In the genomic region with DNA sequence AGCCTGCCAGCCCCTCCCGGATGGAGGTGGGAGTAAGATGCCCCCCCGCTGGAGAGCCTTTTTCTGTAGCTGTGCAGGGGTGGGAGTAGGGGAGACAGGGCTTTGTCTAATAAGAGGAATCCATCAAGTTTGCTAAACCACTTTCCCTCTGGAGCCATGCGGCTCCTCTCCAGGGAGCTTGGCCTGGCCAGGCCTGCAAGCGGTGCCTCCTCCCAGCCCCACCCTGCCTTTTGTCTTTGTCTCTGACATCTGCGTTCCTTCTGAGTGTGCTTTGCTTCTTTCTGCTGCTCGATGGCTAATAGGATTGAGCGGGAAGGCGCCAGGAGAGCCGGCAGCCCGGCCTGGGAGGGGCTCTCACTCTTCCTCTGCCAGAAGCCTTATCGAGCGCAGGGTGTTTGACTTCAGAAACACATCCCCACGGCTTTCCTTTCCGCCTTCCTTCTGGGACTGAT, we compare ENCODE assay signal across 14 cellular contexts. TPM values are rescaled to one million over a fixed set of nuclear protein-coding genes. Genes with fewer than 3 reads are reported as not detected.
A peak's percentile ranks its signal among the peaks of the same experiment; 100 is the strongest.
DNase-seq lines count a peak whose midpoint lies in the region; ATAC-seq and TF ChIP-seq lines count a peak whose summit lies in the region.
"Had no signal": no experiment of that assay in that cellular context is flagged by ENCODE, and none has a peak within 500 bp of the region (broad histone marks: within the 10 kb centered on the region; RNA-seq: fewer than 3 reads in every experiment).

No MANE protein-coding gene starts in this region.

- TF ChIP-seq CTCF in WTC11 (IDR thresholded peaks at IDR 0.05): no peak
- no peak for TF ChIP-seq CTCF in sigmoid colon (IDR thresholded peaks at IDR 0.05)

- H3K9me3 Mint-ChIP-seq in WTC11: no peaks in the 10 kb centered on the region

- H3K4me1 Mint-ChIP-seq in WTC11: peaks cover 5% of the 10 kb centered on the region

- no peaks in the 10 kb centered on the region for H3K36me3 Mint-ChIP-seq in WTC11

- intact Hi-C loops in right cardiac atrium (cut with DNase I) (no loop called here), sciatic nerve (cut with DNase I) (no loop called here), sigmoid colon (cut with DNase I) (no loop called here)

- H3K27me3 Mint-ChIP-seq in WTC11 (ENCODE audit: low read depth): no peaks in the 10 kb centered on the region; the same call in 1 of the 2 replicates

- CTCF ChIA-PET in WTC11 (lab: Charles Lee): interaction anchor here (1.0 to 1.3 kb wide), 2 partner anchors 18 to 104 kb away, joined by 3 to 5 read pairs; no protein-coding TSS in a partner anchor

- H3K9me3 ChIP-seq in right cardiac atrium (ENCODE audit: control insufficient read depth, low read length) (no peaks in the 10 kb centered on the region), MG63 (no peaks in the 10 kb centered on the region), sigmoid colon (no peaks in the 10 kb centered on the region)

- DNase-seq in DMS 273 (lab: John Stamatoyannopoulos, UW; ENCODE audit: unreplicated experiment) (peak; percentile 44), DMS 273 treated with DMSO at 0.1 percent for 48 hours (lab: John Stamatoyannopoulos, UW) (no peak), WTC11 (ENCODE audit: low spot score) (no peak), right cardiac atrium (peak; percentile 54 to 84 (median 75)), sciatic nerve (ENCODE audit: low spot score) (no peak), MG63 (no peak), sigmoid colon (no peak)
- DNase-seq: activated CD4-positive, alpha-beta T cell treated with anti-CD3 and anti-CD28 coated beads for 1 hour; amygdala; kidney glomerular epithelial cell; NCI-H1930; PC-3 had no signal

- H3K27ac Mint-ChIP-seq in WTC11: no peak overlapping the region

- no peaks in the 10 kb centered on the region for H3K36me3 ChIP-seq in MG63
- H3K36me3 ChIP-seq in sigmoid colon: no peaks in the 10 kb centered on the region

- H3K4me3 ChIP-seq in right cardiac atrium (ENCODE audit: low read length) (no peak overlapping the region), MG63 (no peak overlapping the region), sigmoid colon (no peak overlapping the region)

- no peak for TF ChIP-seq POLR2A in sigmoid colon (IDR thresholded peaks at IDR 0.05)

- ATAC-seq in WTC11 (peak; percentile 46; the same call in 1 of the 2 replicates), right cardiac atrium (peak; percentile 65 to 78), sciatic nerve (peak; percentile 70), HG03039 (IDR thresholded peaks at IDR 0.05; ENCODE audit: unreplicated experiment) (no peak)
- ATAC-seq: PC-3 had no signal

- H3K27ac ChIP-seq in right cardiac atrium (ENCODE audit: low read length) (no peak overlapping the region), sigmoid colon (peak overlapping the region in 1 of 4 donors; percentile 38)
- H3K27ac ChIP-seq: 22Rv1 had no signal

- no peak overlapping the region for H3K4me3 Mint-ChIP-seq in WTC11

- WGBS in right cardiac atrium: 21% methylated on average over 14 of the region's 14 CpGs
- 21 to 57% methylated on average over 14 of the region's 14 CpGs for WGBS in sigmoid colon, 2 donors

- TF ChIP-seq EP300 in sigmoid colon (IDR thresholded peaks at IDR 0.05): no peak

- POLR2A ChIA-PET in WTC11 (lab: Charles Lee): no interaction called here

- H3K4me1 ChIP-seq in right cardiac atrium (ENCODE audit: control insufficient read depth, insufficient read depth, low read length) (peaks cover 10% of the 10 kb centered on the region), sigmoid colon (peaks cover 0 to 25% (median 16%) of the 10 kb centered on the region in 4 donors)

- H3K27me3 ChIP-seq in right cardiac atrium (ENCODE audit: control insufficient read depth, insufficient read depth) (no peaks in the 10 kb centered on the region), MG63 (no peaks in the 10 kb centered on the region), sigmoid colon (peaks cover 0 to 87% (median 51%) of the 10 kb centered on the region in 3 donors)

TF ChIP-seq in WTC11, 78 proteins besides CTCF, POLR2A, EP300 and RAD21 (continues in another document):
- TF ChIP-seq IRF2 (CRISPR knock-in tag; IDR thresholded peaks at IDR 0.05; ENCODE audit: borderline replicate concordance, low read depth) (no peak), GTF2I (CRISPR knock-in tag; conservative IDR thresholded peaks at IDR 0.05) (no peak), RELA (CRISPR knock-in tag; IDR thresholded peaks at IDR 0.05; ENCODE audit: borderline replicate concordance) (no peak), MYBL2 (CRISPR knock-in tag; IDR thresholded peaks at IDR 0.05) (no peak), FOXJ3 (CRISPR knock-in tag; IDR thresholded peaks at IDR 0.05; ENCODE audit: borderline replicate concordance) (no peak), ZNF232 (CRISPR knock-in tag; IDR thresholded peaks at IDR 0.05) (no peak), ZNF121 (CRISPR knock-in tag; IDR thresholded peaks at IDR 0.05) (no peak), ZNF423 (CRISPR knock-in tag; IDR thresholded peaks at IDR 0.05) (no peak), ZNF671 (CRISPR knock-in tag; IDR thresholded peaks at IDR 0.05) (no peak), GRHL2 (CRISPR knock-in tag; IDR thresholded peaks at IDR 0.05; ENCODE audit: insufficient replicate concordance, severe bottlenecking) (no peak)
- TF ChIP-seq, protein P1, sequence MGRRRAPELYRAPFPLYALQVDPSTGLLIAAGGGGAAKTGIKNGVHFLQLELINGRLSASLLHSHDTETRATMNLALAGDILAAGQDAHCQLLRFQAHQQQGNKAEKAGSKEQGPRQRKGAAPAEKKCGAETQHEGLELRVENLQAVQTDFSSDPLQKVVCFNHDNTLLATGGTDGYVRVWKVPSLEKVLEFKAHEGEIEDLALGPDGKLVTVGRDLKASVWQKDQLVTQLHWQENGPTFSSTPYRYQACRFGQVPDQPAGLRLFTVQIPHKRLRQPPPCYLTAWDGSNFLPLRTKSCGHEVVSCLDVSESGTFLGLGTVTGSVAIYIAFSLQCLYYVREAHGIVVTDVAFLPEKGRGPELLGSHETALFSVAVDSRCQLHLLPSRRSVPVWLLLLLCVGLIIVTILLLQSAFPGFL (CRISPR knock-in tag; IDR thresholded peaks at IDR 0.05; ENCODE audit: borderline replicate concordance): no peak
- TF ChIP-seq, protein P2, sequence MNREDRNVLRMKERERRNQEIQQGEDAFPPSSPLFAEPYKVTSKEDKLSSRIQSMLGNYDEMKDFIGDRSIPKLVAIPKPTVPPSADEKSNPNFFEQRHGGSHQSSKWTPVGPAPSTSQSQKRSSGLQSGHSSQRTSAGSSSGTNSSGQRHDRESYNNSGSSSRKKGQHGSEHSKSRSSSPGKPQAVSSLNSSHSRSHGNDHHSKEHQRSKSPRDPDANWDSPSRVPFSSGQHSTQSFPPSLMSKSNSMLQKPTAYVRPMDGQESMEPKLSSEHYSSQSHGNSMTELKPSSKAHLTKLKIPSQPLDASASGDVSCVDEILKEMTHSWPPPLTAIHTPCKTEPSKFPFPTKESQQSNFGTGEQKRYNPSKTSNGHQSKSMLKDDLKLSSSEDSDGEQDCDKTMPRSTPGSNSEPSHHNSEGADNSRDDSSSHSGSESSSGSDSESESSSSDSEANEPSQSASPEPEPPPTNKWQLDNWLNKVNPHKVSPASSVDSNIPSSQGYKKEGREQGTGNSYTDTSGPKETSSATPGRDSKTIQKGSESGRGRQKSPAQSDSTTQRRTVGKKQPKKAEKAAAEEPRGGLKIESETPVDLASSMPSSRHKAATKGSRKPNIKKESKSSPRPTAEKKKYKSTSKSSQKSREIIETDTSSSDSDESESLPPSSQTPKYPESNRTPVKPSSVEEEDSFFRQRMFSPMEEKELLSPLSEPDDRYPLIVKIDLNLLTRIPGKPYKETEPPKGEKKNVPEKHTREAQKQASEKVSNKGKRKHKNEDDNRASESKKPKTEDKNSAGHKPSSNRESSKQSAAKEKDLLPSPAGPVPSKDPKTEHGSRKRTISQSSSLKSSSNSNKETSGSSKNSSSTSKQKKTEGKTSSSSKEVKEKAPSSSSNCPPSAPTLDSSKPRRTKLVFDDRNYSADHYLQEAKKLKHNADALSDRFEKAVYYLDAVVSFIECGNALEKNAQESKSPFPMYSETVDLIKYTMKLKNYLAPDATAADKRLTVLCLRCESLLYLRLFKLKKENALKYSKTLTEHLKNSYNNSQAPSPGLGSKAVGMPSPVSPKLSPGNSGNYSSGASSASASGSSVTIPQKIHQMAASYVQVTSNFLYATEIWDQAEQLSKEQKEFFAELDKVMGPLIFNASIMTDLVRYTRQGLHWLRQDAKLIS (CRISPR knock-in tag; IDR thresholded peaks at IDR 0.05; ENCODE audit: borderline replicate concordance): no peak
- TF ChIP-seq, protein P3, sequence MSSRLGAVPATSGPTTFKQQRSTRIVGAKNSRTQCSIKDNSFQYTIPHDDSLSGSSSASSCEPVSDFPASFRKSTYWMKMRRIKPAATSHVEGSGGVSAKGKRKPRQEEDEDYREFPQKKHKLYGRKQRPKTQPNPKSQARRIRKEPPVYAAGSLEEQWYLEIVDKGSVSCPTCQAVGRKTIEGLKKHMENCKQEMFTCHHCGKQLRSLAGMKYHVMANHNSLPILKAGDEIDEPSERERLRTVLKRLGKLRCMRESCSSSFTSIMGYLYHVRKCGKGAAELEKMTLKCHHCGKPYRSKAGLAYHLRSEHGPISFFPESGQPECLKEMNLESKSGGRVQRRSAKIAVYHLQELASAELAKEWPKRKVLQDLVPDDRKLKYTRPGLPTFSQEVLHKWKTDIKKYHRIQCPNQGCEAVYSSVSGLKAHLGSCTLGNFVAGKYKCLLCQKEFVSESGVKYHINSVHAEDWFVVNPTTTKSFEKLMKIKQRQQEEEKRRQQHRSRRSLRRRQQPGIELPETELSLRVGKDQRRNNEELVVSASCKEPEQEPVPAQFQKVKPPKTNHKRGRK (CRISPR knock-in tag; IDR thresholded peaks at IDR 0.05; ENCODE audit: borderline replicate concordance): no peak

RNA-seq across cellular contexts. Expression of a gene that starts 26.7 kb away (rescaled TPM):
- total RNA-seq in WTC11 (2021) (0.09 TPM in 1 of 3 replicates, not detected in the others), right cardiac atrium (1 to 10 TPM; 1.4 to 6.0 (median 3.0) TPM), sciatic nerve (16.1 TPM), sigmoid colon (1 to 10 TPM; 1.2 to 6.9 (median 1.9) TPM)
- polyA plus RNA-seq in right cardiac atrium (1.7 TPM), sigmoid colon (1 to 10 TPM in 2 of 3 donors, under 1 TPM in 1; 0.69 to 2.8 (median 1.2) TPM)
- not detected in 2 replicates for total RNA-seq in MG63 (2014; rRNA removed; shearing (Covaris generic); ENCODE audit: low replicate concordance)
- total RNA-seq: PC-3 had no signal

Comparison
In these comparisons a context has a peak if more than half of its experiments do, and no peak if none do; other contexts are left out.
1. DNase-seq: peak in DMS 273 (single experiment) and right cardiac atrium (3 of 3); none in DMS 273 treated with DMSO at 0.1 percent for 48 hours (single experiment), WTC11 (single experiment), sciatic nerve (single experiment), MG63 (single experiment) and sigmoid colon (single experiment).